ENCODE assay signal across 1 cellular context in the genomic region with DNA sequence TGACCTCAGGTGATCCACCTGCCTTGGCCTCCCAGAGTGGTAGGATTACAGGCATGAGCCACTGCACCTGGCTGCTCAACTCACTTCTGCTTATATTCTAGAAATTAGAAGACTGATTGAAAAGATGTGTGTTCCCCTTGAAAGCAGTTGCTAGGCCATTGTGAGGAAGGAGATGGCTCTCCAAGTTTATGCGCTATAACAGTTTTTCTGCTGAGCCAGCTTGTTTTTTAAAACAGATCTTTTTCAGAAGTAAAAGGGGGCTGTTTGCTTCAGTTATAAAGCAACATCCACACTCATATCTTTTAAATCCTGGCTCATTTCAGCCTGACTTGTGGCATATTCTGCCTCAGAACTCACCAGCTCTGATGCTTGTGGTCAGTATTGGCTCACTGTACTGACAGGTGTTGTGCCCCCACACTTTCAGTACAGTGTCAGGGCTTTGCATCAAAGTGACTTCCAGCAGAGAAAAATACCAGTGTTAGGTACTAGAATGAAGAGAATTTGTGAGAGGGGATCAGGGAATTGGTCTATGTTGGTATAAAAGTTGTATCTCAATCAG.
TF ChIP-seq lines count a peak whose summit lies in the region.

No MANE protein-coding gene starts in this region.

TF ChIP-seq in HepG2, 621 proteins besides CTCF, POLR2A, EP300 and RAD21:
- TF ChIP-seq MAFF (IDR thresholded peaks at IDR 0.05; ENCODE audit: low read depth, low read length): peak; percentile 82
- no peak for TF ChIP-seq ZNF530 (CRISPR knock-in tag; IDR thresholded peaks at IDR 0.05; ENCODE audit: low read depth)
- TF ChIP-seq, protein P1, sequence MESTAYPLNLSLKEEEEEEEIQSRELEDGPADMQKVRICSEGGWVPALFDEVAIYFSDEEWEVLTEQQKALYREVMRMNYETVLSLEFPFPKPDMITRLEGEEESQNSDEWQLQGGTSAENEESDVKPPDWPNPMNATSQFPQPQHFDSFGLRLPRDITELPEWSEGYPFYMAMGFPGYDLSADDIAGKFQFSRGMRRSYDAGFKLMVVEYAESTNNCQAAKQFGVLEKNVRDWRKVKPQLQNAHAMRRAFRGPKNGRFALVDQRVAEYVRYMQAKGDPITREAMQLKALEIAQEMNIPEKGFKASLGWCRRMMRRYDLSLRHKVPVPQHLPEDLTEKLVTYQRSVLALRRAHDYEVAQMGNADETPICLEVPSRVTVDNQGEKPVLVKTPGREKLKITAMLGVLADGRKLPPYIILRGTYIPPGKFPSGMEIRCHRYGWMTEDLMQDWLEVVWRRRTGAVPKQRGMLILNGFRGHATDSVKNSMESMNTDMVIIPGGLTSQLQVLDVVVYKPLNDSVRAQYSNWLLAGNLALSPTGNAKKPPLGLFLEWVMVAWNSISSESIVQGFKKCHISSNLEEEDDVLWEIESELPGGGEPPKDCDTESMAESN (CRISPR knock-in tag; conservative IDR thresholded peaks at IDR 0.05): no peak
- peak; percentile 78 to 89 for TF ChIP-seq MAFK (conservative IDR thresholded peaks at IDR 0.05 in 1 of 2, IDR thresholded peaks at IDR 0.05 in 1 of 2; ENCODE audit: low read length in 2 of 2)
